Comparison of ENCODE assay signal across 23 cellular contexts in genomic region chr14:34003691-34004090, GRCh38.
DNase-seq lines count a peak whose midpoint lies in the region; ATAC-seq and TF ChIP-seq lines count a peak whose summit lies in the region.
"Had no signal": no experiment of that assay in that cellular context is flagged by ENCODE, and none has a peak within 500 bp of the region (broad histone marks: within the 10 kb centered on the region; RNA-seq: fewer than 3 reads in every experiment).

No MANE protein-coding gene starts in this region.

- H3K4me3 ChIP-seq in epithelial cell of esophagus (ENCODE audit: low read length), result no peak overlapping the region
- H3K4me3 ChIP-seq: thoracic aorta, vagina had no signal

- peak overlapping the region; percentile 29 to 69 (median 65) for H3K27ac Mint-ChIP-seq in nephron
- H3K27ac Mint-ChIP-seq in stimulated activated memory B cell treated with anti-CD40 and anti-IgM and Interleukin-4, amounts not matched to agents 10 μg/mL and 1 μg/mL and 100 μg/mL, for 72 hours, result no peak overlapping the region
- H3K27ac Mint-ChIP-seq: activated B cell treated with CpG ODN at 0.5 μM for 24 hours; activated naive CD4-positive, alpha-beta T cell treated with anti-CD3 and anti-CD28 coated beads, Interleukin-2, amount 50 U/mL, for 24 hours; CD14-positive monocyte; HFFc6; mesothelial cell of epicardium; natural killer cell had no signal

- no peak overlapping the region for H3K4me3 Mint-ChIP-seq in nephron
- no peak overlapping the region for H3K4me3 Mint-ChIP-seq in stimulated activated memory B cell treated with anti-CD40 and anti-IgM and Interleukin-4, amounts not matched to agents 10 μg/mL and 1 μg/mL and 100 μg/mL, for 72 hours
- H3K4me3 Mint-ChIP-seq: activated B cell treated with CpG ODN at 0.5 μM for 24 hours; activated naive CD4-positive, alpha-beta T cell treated with anti-CD3 and anti-CD28 coated beads, Interleukin-2, amount 50 U/mL, for 24 hours; CD14-positive monocyte; HFFc6; mesothelial cell of epicardium; natural killer cell had no signal

- no peaks in the 10 kb centered on the region for H3K36me3 Mint-ChIP-seq in nephron (ENCODE audit: low read depth)
- no peaks in the 10 kb centered on the region for H3K36me3 Mint-ChIP-seq in stimulated activated memory B cell treated with anti-CD40 and anti-IgM and Interleukin-4, amounts not matched to agents 10 μg/mL and 1 μg/mL and 100 μg/mL, for 72 hours
- H3K36me3 Mint-ChIP-seq: activated naive CD4-positive, alpha-beta T cell treated with anti-CD3 and anti-CD28 coated beads, Interleukin-2, amount 50 U/mL, for 24 hours; CD14-positive monocyte; mesothelial cell of epicardium; natural killer cell had no signal

- DNase-seq in epithelial cell of esophagus (ENCODE audit: low read depth), result peak; percentile 21
- no peak for DNase-seq in GOT3 (lab: John Stamatoyannopoulos, UW)
- no peak for DNase-seq in NCI-H345 treated with DMSO at 0.1 percent for 48 hours (lab: John Stamatoyannopoulos, UW; ENCODE audit: unreplicated experiment)
- no peak for DNase-seq in GM20000 (ENCODE audit: low spot score)
- DNase-seq: activated B cell treated with CpG ODN at 0.5 μM for 24 hours; HFFc6; natural killer cell; NCI-H2171 treated with DMSO at 0.1 percent for 48 hours; NCI-H69; right cardiac atrium; stimulated activated CD4-positive, alpha-beta T cell treated with anti-CD3 and anti-CD28 coated beads, Interleukin-4, amount 100 ng/mL, for 4 hours; stimulated activated naive CD8-positive, alpha-beta T cell treated with anti-CD3 and anti-CD28 coated beads, Interleukin-15, Interleukin-2, amounts not matched to agents 100 U/mL and 50 U/mL, for 24 hours had no signal

- no peak for TF ChIP-seq CTCF in epithelial cell of esophagus (IDR thresholded peaks at IDR 0.05; ENCODE audit: insufficient read depth, low read depth, low read length, missing control alignments)
- no peak for TF ChIP-seq CTCF in nephron (IDR thresholded peaks at IDR 0.05; ENCODE audit: unreplicated experiment in 3 of 3)
- TF ChIP-seq CTCF in GM20000 (IDR thresholded peaks at IDR 0.05; ENCODE audit: extremely low read depth, missing control alignments), result no peak

- peaks cover 39% of the 10 kb centered on the region for H3K4me1 Mint-ChIP-seq in nephron
- no peaks in the 10 kb centered on the region for H3K4me1 Mint-ChIP-seq in stimulated activated memory B cell treated with anti-CD40 and anti-IgM and Interleukin-4, amounts not matched to agents 10 μg/mL and 1 μg/mL and 100 μg/mL, for 72 hours
- H3K4me1 Mint-ChIP-seq: activated B cell treated with CpG ODN at 0.5 μM for 24 hours; activated naive CD4-positive, alpha-beta T cell treated with anti-CD3 and anti-CD28 coated beads, Interleukin-2, amount 50 U/mL, for 24 hours had no signal

- H3K9me3 Mint-ChIP-seq in nephron, result peaks cover 6% of the 10 kb centered on the region
- peaks cover 3% of the 10 kb centered on the region for H3K9me3 Mint-ChIP-seq in stimulated activated memory B cell treated with anti-CD40 and anti-IgM and Interleukin-4, amounts not matched to agents 10 μg/mL and 1 μg/mL and 100 μg/mL, for 72 hours
- H3K9me3 Mint-ChIP-seq: activated B cell treated with CpG ODN at 0.5 μM for 24 hours; activated naive CD4-positive, alpha-beta T cell treated with anti-CD3 and anti-CD28 coated beads, Interleukin-2, amount 50 U/mL, for 24 hours; mesothelial cell of epicardium; natural killer cell had no signal

- ATAC-seq in GM19025 (IDR thresholded peaks at IDR 0.05; ENCODE audit: low read depth, unreplicated experiment), result peak; percentile 25
- peak; percentile 28 for ATAC-seq in HG03378 (IDR thresholded peaks at IDR 0.05; ENCODE audit: unreplicated experiment)
- no peak for ATAC-seq in stimulated activated memory B cell treated with anti-CD40 and anti-IgM and Interleukin-4, amounts not matched to agents 10 μg/mL and 1 μg/mL and 100 μg/mL, for 72 hours
- ATAC-seq: left lobe of liver; natural killer cell; SK-N-SH treated with all-trans-retinoic acid at 6 μM for 48 hours; stimulated activated naive CD8-positive, alpha-beta T cell treated with anti-CD3 and anti-CD28 coated beads, Interleukin-15, Interleukin-2, amounts not matched to agents 100 U/mL and 50 U/mL, for 24 hours had no signal

- H3K27me3 Mint-ChIP-seq in nephron (ENCODE audit: low read depth), result peaks cover 5% of the 10 kb centered on the region
- H3K27me3 Mint-ChIP-seq in stimulated activated memory B cell treated with anti-CD40 and anti-IgM and Interleukin-4, amounts not matched to agents 10 μg/mL and 1 μg/mL and 100 μg/mL, for 72 hours, result no peaks in the 10 kb centered on the region
- H3K27me3 Mint-ChIP-seq: activated B cell treated with CpG ODN at 0.5 μM for 24 hours; activated naive CD4-positive, alpha-beta T cell treated with anti-CD3 and anti-CD28 coated beads, Interleukin-2, amount 50 U/mL, for 24 hours had no signal
